In genomic region chr12:99804715-99805114, GRCh38 we compare ENCODE assay signal across 22 cellular contexts.
"Had no signal": no experiment of that assay in that cellular context is flagged by ENCODE, and none has a peak within 500 bp of the region (broad histone marks: within the 10 kb centered on the region; RNA-seq: fewer than 3 reads in every experiment).

No MANE protein-coding gene starts in this region.

- H3K27ac Mint-ChIP-seq: dendritic cell treated with granulocyte-macrophage colony-stimulating factor and Interleukin-4, amounts not matched to agents 40 ng/mL and 50 ng/mL, for 4 days; effector memory CD8-positive, alpha-beta T cell; natural killer cell treated with Interleukin-12 subunit alpha and Interleukin-12 subunit beta and Interleukin-15 and Interleukin-18, amount 100 ng/mL, for 72 hours; neural progenitor cell had no signal

- H3K27ac ChIP-seq: gastrocnemius medialis, left ventricle myocardium inferior, lower lobe of right lung, neural progenitor cell, ovary, stomach, thoracic aorta, transverse colon had no signal

- H3K36me3 ChIP-seq: gastrocnemius medialis, left ventricle myocardium inferior, lower lobe of right lung, neural progenitor cell, ovary, stomach, transverse colon had no signal

- H3K27me3 ChIP-seq: gastrocnemius medialis, neural progenitor cell, ovary, stomach, transverse colon had no signal

- H3K4me3 Mint-ChIP-seq: dendritic cell treated with granulocyte-macrophage colony-stimulating factor and Interleukin-4, amounts not matched to agents 40 ng/mL and 50 ng/mL, for 4 days; effector memory CD8-positive, alpha-beta T cell; natural killer cell treated with Interleukin-12 subunit alpha and Interleukin-12 subunit beta and Interleukin-15 and Interleukin-18, amount 100 ng/mL, for 72 hours; neural progenitor cell had no signal

- DNase-seq: effector memory CD8-positive, alpha-beta T cell; gastrocnemius medialis; glutamatergic neuron; islet precursor cell; left cardiac atrium; left ventricle myocardium inferior; lower lobe of right lung; mesenchymal stem cell; midbrain; nucleus accumbens; ovary; right cardiac atrium; small intestine; stimulated activated CD4-positive, alpha-beta T cell treated with anti-CD3 and anti-CD28 coated beads, Interleukin-12 subunit alpha, Interleukin-12 subunit beta, amount 100 ng/mL, for 4 hours; stimulated activated naive CD4-positive, alpha-beta T cell; stomach; substantia nigra; transverse colon had no signal

- H3K9me3 Mint-ChIP-seq: dendritic cell treated with granulocyte-macrophage colony-stimulating factor and Interleukin-4, amounts not matched to agents 40 ng/mL and 50 ng/mL, for 4 days; neural progenitor cell had no signal

- H3K9ac ChIP-seq: neural progenitor cell had no signal

- H3K36me3 Mint-ChIP-seq: natural killer cell treated with Interleukin-12 subunit alpha and Interleukin-12 subunit beta and Interleukin-15 and Interleukin-18, amount 100 ng/mL, for 72 hours; neural progenitor cell had no signal

- ATAC-seq: effector memory CD8-positive, alpha-beta T cell; gastrocnemius medialis; left cardiac atrium; lower lobe of right lung; natural killer cell treated with Interleukin-12 subunit alpha and Interleukin-12 subunit beta and Interleukin-15 and Interleukin-18, amount 100 ng/mL, for 72 hours; right cardiac atrium had no signal

- H3K4me2 ChIP-seq: neural progenitor cell had no signal

- H3K9me3 ChIP-seq: gastrocnemius medialis, left ventricle myocardium inferior, lower lobe of right lung, ovary, stomach, thoracic aorta, transverse colon had no signal

- H3K4me1 ChIP-seq: gastrocnemius medialis, left ventricle myocardium inferior, lower lobe of right lung, stomach, transverse colon had no signal

- H3K4me3 ChIP-seq: gastrocnemius medialis, left ventricle myocardium inferior, lower lobe of right lung, neural progenitor cell, ovary, stomach, thoracic aorta, transverse colon had no signal

- FAIRE-seq: small intestine had no signal

- H3K27me3 Mint-ChIP-seq: dendritic cell treated with granulocyte-macrophage colony-stimulating factor and Interleukin-4, amounts not matched to agents 40 ng/mL and 50 ng/mL, for 4 days; effector memory CD8-positive, alpha-beta T cell; natural killer cell treated with Interleukin-12 subunit alpha and Interleukin-12 subunit beta and Interleukin-15 and Interleukin-18, amount 100 ng/mL, for 72 hours had no signal

- H3K4me1 Mint-ChIP-seq: neural progenitor cell had no signal

- H2AFZ ChIP-seq: neural progenitor cell had no signal
